In genomic region chr2:11901351-11902069, GRCh38 we compare ENCODE assay signal across 1 cellular context.
TF ChIP-seq lines count a peak whose summit lies in the region.

No MANE protein-coding gene starts in this region.

TF ChIP-seq in GM23338, 12 proteins besides CTCF, POLR2A, EP300 and RAD21:
- TF ChIP-seq ZNF462 (CRISPR knock-in tag; IDR thresholded peaks at IDR 0.05) = no peak
- TF ChIP-seq ZNF331 (CRISPR knock-in tag; IDR thresholded peaks at IDR 0.05; ENCODE audit: low read depth) = no peak
- TF ChIP-seq POLR2AphosphoS5 (IDR thresholded peaks at IDR 0.05; ENCODE audit: low read depth) = no peak
- TF ChIP-seq STAT1 (IDR thresholded peaks at IDR 0.05; ENCODE audit: unreplicated experiment) = no peak
- no peak for TF ChIP-seq JUNB (IDR thresholded peaks at IDR 0.05; ENCODE audit: unreplicated experiment)
- TF ChIP-seq EZH2phosphoT487 (IDR thresholded peaks at IDR 0.05; ENCODE audit: unreplicated experiment) = no peak
- no peak for TF ChIP-seq NANOG (IDR thresholded peaks at IDR 0.05; ENCODE audit: borderline replicate concordance)
- TF ChIP-seq REST (IDR thresholded peaks at IDR 0.05; ENCODE audit: unreplicated experiment) = no peak
- TF ChIP-seq CREB1 (CRISPR knock-in tag; IDR thresholded peaks at IDR 0.05; ENCODE audit: low read depth) = no peak
- no peak for TF ChIP-seq EZH2 (IDR thresholded peaks at IDR 0.05; ENCODE audit: low read depth, unreplicated experiment)
- TF ChIP-seq ETS1 (IDR thresholded peaks at IDR 0.05) = no peak
- no peak for TF ChIP-seq ZNF114 (CRISPR knock-in tag; IDR thresholded peaks at IDR 0.05)
